1 cellular context compared by ENCODE assay signal in genomic region chr1:13763991-13764390, GRCh38.
TF ChIP-seq lines count a peak whose summit lies in the region.

No MANE protein-coding gene starts in this region.

TF ChIP-seq in GM23338, 12 proteins besides CTCF, POLR2A, EP300 and RAD21 (continued from another document):
- TF ChIP-seq NANOG (IDR thresholded peaks at IDR 0.05; ENCODE audit: borderline replicate concordance) = no peak
- TF ChIP-seq ZNF462 (CRISPR knock-in tag; IDR thresholded peaks at IDR 0.05) = no peak
- no peak for TF ChIP-seq CREB1 (CRISPR knock-in tag; IDR thresholded peaks at IDR 0.05; ENCODE audit: low read depth)
- no peak for TF ChIP-seq STAT1 (IDR thresholded peaks at IDR 0.05; ENCODE audit: unreplicated experiment)
- TF ChIP-seq JUNB (IDR thresholded peaks at IDR 0.05; ENCODE audit: unreplicated experiment) = no peak
